8 cellular contexts compared by ENCODE assay signal in genomic region chr6:24910850-24911712, GRCh38. TPM values are rescaled to one million over a fixed set of nuclear protein-coding genes. Genes with fewer than 3 reads are reported as not detected.
DNase-seq lines count a peak whose midpoint lies in the region; ATAC-seq and TF ChIP-seq lines count a peak whose summit lies in the region.

No MANE protein-coding gene starts in this region.

- peak overlapping the region; percentile 88 for H3K27ac ChIP-seq in CD4-positive, alpha-beta T cell (ENCODE audit: low read depth, low read length)
- no peak overlapping the region; the same call in 1 of the 2 replicates for H3K27ac ChIP-seq in HEK293 (ENCODE audit: extremely low read depth, low read depth, low read length)
- peak overlapping the region in 2 of 3 donors; percentile 25 to 68 for H3K27ac ChIP-seq in thyroid gland

- TF ChIP-seq CTCF in CD4-positive, alpha-beta T cell (IDR thresholded peaks at IDR 0.05): no peak
- no peak for TF ChIP-seq CTCF in HEK293 (tag by site-specific recombination; IDR thresholded peaks at IDR 0.05)
- TF ChIP-seq CTCF in fibroblast of mammary gland (conservative IDR thresholded peaks at IDR 0.05; ENCODE audit: control insufficient read depth, insufficient read depth, low read depth, low read length): no peak
- no peak for TF ChIP-seq CTCF in thyroid gland (IDR thresholded peaks at IDR 0.05)

- peak overlapping the region; percentile 95 for H3K4me3 Mint-ChIP-seq in CD4-positive, alpha-beta T cell
- H3K4me3 Mint-ChIP-seq in activated T-cell treated with anti-CD3 and anti-CD28 coated beads, Interleukin-2, amount 50 U/mL, for 72 hours: peak overlapping the region; percentile 83 to 98
- peak overlapping the region; percentile 82 to 97 (median 92) for H3K4me3 Mint-ChIP-seq in naive B cell

- no peaks in the 10 kb centered on the region for H3K9me3 Mint-ChIP-seq in CD4-positive, alpha-beta T cell
- no peaks in the 10 kb centered on the region for H3K9me3 Mint-ChIP-seq in activated T-cell treated with anti-CD3 and anti-CD28 coated beads, Interleukin-2, amount 50 U/mL, for 72 hours
- H3K9me3 Mint-ChIP-seq in naive B cell: no peaks in the 10 kb centered on the region

- no peaks in the 10 kb centered on the region for H3K27me3 Mint-ChIP-seq in CD4-positive, alpha-beta T cell
- no peaks in the 10 kb centered on the region for H3K27me3 Mint-ChIP-seq in activated T-cell treated with anti-CD3 and anti-CD28 coated beads, Interleukin-2, amount 50 U/mL, for 72 hours (ENCODE audit: low read depth)
- H3K27me3 Mint-ChIP-seq in naive B cell: no peaks in the 10 kb centered on the region

- POLR2A ChIA-PET in CD4-positive, alpha-beta T cell (lab: Charles Lee): interaction anchor here (0.5 to 7.3 kb wide), 25 partner anchors 9 to 225 kb away, joined by 3 to 172 read pairs (median 6); partner anchors contain the start of gene RIPOR2
- POLR2A ChIA-PET in HEK293 (lab: Yijun Ruan, JAX): interaction anchor here (1.0 kb wide), 1 partner anchor 9 kb away, joined by 3 read pairs; no protein-coding TSS in a partner anchor

- peak; percentile 46 for ATAC-seq in CD4-positive, alpha-beta T cell (ENCODE audit: poor library complexity)
- ATAC-seq in activated T-cell treated with anti-CD3 and anti-CD28 coated beads, Interleukin-2, amount 50 U/mL, for 72 hours (replicated peaks in 1 of 2): peak; percentile 58 to 60
- peak; percentile 41 to 44 for ATAC-seq in naive B cell (ENCODE audit: low read depth in 2 of 2)
- no peak for ATAC-seq in HG03139 (IDR thresholded peaks at IDR 0.05; ENCODE audit: unreplicated experiment)

- DNase-seq in CD4-positive, alpha-beta T cell: peak in 9 of 10 experiments; percentile 27 to 64 (median 47)
- DNase-seq in NCI-H524 (lab: John Stamatoyannopoulos, UW): peak; percentile 54 to 75
- DNase-seq in activated T-cell treated with anti-CD3 and anti-CD28 coated beads, Interleukin-2, amount 50 U/mL, for 72 hours: peak; percentile 62 to 63
- peak; percentile 27 for DNase-seq in fibroblast of mammary gland (ENCODE audit: low read depth)
- peak; percentile 32 for DNase-seq in naive B cell
- peak; percentile 81 to 86 for DNase-seq in thyroid gland

- CTCF ChIA-PET in CD4-positive, alpha-beta T cell (lab: Charles Lee): interaction anchor here (0.8 to 6.3 kb wide), 11 partner anchors 9 to 107 kb away, joined by 3 to 65 read pairs (median 11); partner anchors contain the start of gene RIPOR2
- CTCF ChIA-PET in HEK293 (lab: Yijun Ruan, JAX): interaction anchor here (0.6 to 3.4 kb wide), 12 partner anchors 8 to 1051 kb away, joined by 3 to 15 read pairs (median 4); no protein-coding TSS in a partner anchor

- peaks cover 98% of the 10 kb centered on the region for H3K36me3 Mint-ChIP-seq in CD4-positive, alpha-beta T cell (ENCODE audit: low read depth)
- H3K36me3 Mint-ChIP-seq in activated T-cell treated with anti-CD3 and anti-CD28 coated beads, Interleukin-2, amount 50 U/mL, for 72 hours (ENCODE audit: insufficient read depth in 2 of 2): peaks cover 3 to 4% of the 10 kb centered on the region in 2 donors
- peaks cover 16 to 37% of the 10 kb centered on the region in 2 donors for H3K36me3 Mint-ChIP-seq in naive B cell

- intact Hi-C loops in CD4-positive, alpha-beta T cell (cut with DNase I, micrococcal nuclease): loop anchor here (1.0 to 10.0 kb wide), 6 partner anchors 10 to 164 kb away; partner anchors contain the start of gene RIPOR2 (in 1 of the 2)
- intact Hi-C loops in thyroid gland (cut with DNase I): no loop called here

- no peaks in the 10 kb centered on the region for H3K9me3 ChIP-seq in CD4-positive, alpha-beta T cell (ENCODE audit: control insufficient read depth, low read length)
- no peaks in the 10 kb centered on the region for H3K9me3 ChIP-seq in HEK293 (ENCODE audit: control insufficient read depth, insufficient read depth, low read depth, low read length)
- H3K9me3 ChIP-seq in thyroid gland: no peaks in the 10 kb centered on the region

- peak overlapping the region; percentile 97 for H3K27ac Mint-ChIP-seq in CD4-positive, alpha-beta T cell
- peak overlapping the region; percentile 88 for H3K27ac Mint-ChIP-seq in activated T-cell treated with anti-CD3 and anti-CD28 coated beads, Interleukin-2, amount 50 U/mL, for 72 hours
- peak overlapping the region; percentile 95 to 99 (median 98) for H3K27ac Mint-ChIP-seq in naive B cell

- 0 to 1% methylated on average over 21 to 35 of the region's 60 CpGs for WGBS in thyroid gland, 2 donors

- peaks cover 99% of the 10 kb centered on the region for H3K4me1 Mint-ChIP-seq in CD4-positive, alpha-beta T cell (ENCODE audit: low read depth)
- H3K4me1 Mint-ChIP-seq in activated T-cell treated with anti-CD3 and anti-CD28 coated beads, Interleukin-2, amount 50 U/mL, for 72 hours (ENCODE audit: low read depth): peaks cover 94% of the 10 kb centered on the region
- peaks cover 91 to 98% (median 97%) of the 10 kb centered on the region in 3 donors for H3K4me1 Mint-ChIP-seq in naive B cell

- H3K4me1 ChIP-seq in HEK293 (ENCODE audit: control insufficient read depth, insufficient read depth, low read length) (peaks cover 17% of the 10 kb centered on the region), thyroid gland (peaks cover 14 to 21% of the 10 kb centered on the region in 2 donors)

- H3K27me3 ChIP-seq in CD4-positive, alpha-beta T cell (ENCODE audit: control insufficient read depth, insufficient read depth, low read length): no peaks in the 10 kb centered on the region
- H3K27me3 ChIP-seq in thyroid gland: no peaks in the 10 kb centered on the region

- no peak for TF ChIP-seq POLR2A in thyroid gland (IDR thresholded peaks at IDR 0.05)

- H3K36me3 ChIP-seq in HEK293 (ENCODE audit: control insufficient read depth in 2 of 2, insufficient read depth in 1 of 2, low read length in 2 of 2) (no peaks in the 10 kb centered on the region), thyroid gland (no peaks in the 10 kb centered on the region)

- H3K4me3 ChIP-seq in HEK293 (ENCODE audit: low read depth, low read length) (peak overlapping the region; percentile 65), fibroblast of mammary gland (ENCODE audit: control insufficient read depth, low read depth, low read length) (peak overlapping the region; percentile 55), thyroid gland (replicated peaks in 1 of 3) (peak overlapping the region in 2 of 3 donors; percentile 34 to 47)

TF ChIP-seq in HEK293, 187 proteins besides CTCF, POLR2A, EP300 and RAD21 (continues in another document):
- no peak for TF ChIP-seq ZNF426 (tag by site-specific recombination; IDR thresholded peaks at IDR 0.05)
- no peak for TF ChIP-seq ZNF626 (tag by site-specific recombination; IDR thresholded peaks at IDR 0.05)
- TF ChIP-seq, protein P1, sequence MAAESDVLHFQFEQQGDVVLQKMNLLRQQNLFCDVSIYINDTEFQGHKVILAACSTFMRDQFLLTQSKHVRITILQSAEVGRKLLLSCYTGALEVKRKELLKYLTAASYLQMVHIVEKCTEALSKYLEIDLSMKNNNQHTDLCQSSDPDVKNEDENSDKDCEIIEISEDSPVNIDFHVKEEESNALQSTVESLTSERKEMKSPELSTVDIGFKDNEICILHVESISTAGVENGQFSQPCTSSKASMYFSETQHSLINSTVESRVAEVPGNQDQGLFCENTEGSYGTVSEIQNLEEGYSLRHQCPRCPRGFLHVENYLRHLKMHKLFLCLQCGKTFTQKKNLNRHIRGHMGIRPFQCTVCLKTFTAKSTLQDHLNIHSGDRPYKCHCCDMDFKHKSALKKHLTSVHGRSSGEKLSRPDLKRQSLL (tag by site-specific recombination; IDR thresholded peaks at IDR 0.05): peak; percentile 77
- TF ChIP-seq, protein P2, sequence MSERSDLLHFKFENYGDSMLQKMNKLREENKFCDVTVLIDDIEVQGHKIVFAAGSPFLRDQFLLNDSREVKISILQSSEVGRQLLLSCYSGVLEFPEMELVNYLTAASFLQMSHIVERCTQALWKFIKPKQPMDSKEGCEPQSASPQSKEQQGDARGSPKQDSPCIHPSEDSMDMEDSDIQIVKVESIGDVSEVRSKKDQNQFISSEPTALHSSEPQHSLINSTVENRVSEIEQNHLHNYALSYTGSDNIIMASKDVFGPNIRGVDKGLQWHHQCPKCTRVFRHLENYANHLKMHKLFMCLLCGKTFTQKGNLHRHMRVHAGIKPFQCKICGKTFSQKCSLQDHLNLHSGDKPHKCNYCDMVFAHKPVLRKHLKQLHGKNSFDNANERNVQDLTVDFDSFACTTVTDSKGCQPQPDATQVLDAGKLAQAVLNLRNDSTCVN (tag by site-specific recombination; optimal IDR thresholded peaks at IDR 0.05): peak; percentile 68
- TF ChIP-seq ZNF544 (tag by site-specific recombination; IDR thresholded peaks at IDR 0.05): no peak
- TF ChIP-seq, protein P3, sequence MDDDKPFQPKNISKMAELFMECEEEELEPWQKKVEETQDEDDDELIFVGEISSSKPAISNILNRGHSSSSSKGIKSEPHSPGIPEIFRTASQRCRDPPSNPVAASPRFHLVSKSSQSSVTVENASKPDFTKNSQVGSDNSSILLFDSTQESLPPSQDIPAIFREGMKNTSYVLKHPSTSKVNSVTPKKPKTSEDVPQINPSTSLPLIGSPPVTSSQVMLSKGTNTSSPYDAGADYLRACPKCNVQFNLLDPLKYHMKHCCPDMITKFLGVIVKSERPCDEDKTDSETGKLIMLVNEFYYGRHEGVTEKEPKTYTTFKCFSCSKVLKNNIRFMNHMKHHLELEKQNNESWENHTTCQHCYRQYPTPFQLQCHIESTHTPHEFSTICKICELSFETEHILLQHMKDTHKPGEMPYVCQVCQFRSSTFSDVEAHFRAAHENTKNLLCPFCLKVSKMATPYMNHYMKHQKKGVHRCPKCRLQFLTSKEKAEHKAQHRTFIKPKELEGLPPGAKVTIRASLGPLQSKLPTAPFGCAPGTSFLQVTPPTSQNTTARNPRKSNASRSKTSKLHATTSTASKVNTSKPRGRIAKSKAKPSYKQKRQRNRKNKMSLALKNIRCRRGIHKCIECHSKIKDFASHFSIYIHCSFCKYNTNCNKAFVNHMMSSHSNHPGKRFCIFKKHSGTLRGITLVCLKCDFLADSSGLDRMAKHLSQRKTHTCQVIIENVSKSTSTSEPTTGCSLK (tag by site-specific recombination; IDR thresholded peaks at IDR 0.05): no peak
- 0 out of 2 replicates have a peak, but pooled peaks have one; percentile 21 for TF ChIP-seq PRDM1 (tag by site-specific recombination; IDR thresholded peaks at IDR 0.05)

RNA-seq across cellular contexts. Expression of gene RIPOR2, which starts 24.7 kb away (rescaled TPM):
- 100 to 1,000 TPM; 123 to 129 TPM for total RNA-seq in CD4-positive, alpha-beta T cell
- 10 to 100 TPM; 67.0 to 69.7 TPM for total RNA-seq in activated T-cell treated with anti-CD3 and anti-CD28 coated beads, Interleukin-2, amount 50 U/mL, for 72 hours
- 100 to 1,000 TPM; 464 to 666 (median 484) TPM for polyA plus RNA-seq in naive B cell (ENCODE audit: low read depth in 6 of 6)
- total RNA-seq in thyroid gland: 10 to 100 TPM in 1 of 4 donors, 1 to 10 TPM in 3; 3.1 to 13.0 (median 8.4) TPM

Comparison
In these comparisons a context has a peak if more than half of its experiments do, and no peak if none do; other contexts are left out.
1. DNase-seq: peak in every context shown above with its lines; median percentile 84 in thyroid gland; 64 in NCI-H524; 62 in activated T-cell treated with anti-CD3 and anti-CD28 coated beads, Interleukin-2, amount 50 U/mL, for 72 hours; 47 in CD4-positive, alpha-beta T cell; 32 in naive B cell; 27 in fibroblast of mammary gland.
2. RNA of gene RIPOR2, which starts 24.7 kb away (total RNA-seq): 123 to 129 TPM in CD4-positive, alpha-beta T cell and 67.0 to 69.7 TPM in activated T-cell treated with anti-CD3 and anti-CD28 coated beads, Interleukin-2, amount 50 U/mL, for 72 hours; 3.1 to 13.0 TPM in thyroid gland; every median in the first group is over 4 times any median in the second.
3. Peak in every context shown above with its lines, with median percentiles within 50 percentile points of each other: H3K27ac Mint-ChIP-seq, H3K4me3 Mint-ChIP-seq and H3K4me3 ChIP-seq.